27 cellular contexts compared by ENCODE assay signal in the genomic region with DNA sequence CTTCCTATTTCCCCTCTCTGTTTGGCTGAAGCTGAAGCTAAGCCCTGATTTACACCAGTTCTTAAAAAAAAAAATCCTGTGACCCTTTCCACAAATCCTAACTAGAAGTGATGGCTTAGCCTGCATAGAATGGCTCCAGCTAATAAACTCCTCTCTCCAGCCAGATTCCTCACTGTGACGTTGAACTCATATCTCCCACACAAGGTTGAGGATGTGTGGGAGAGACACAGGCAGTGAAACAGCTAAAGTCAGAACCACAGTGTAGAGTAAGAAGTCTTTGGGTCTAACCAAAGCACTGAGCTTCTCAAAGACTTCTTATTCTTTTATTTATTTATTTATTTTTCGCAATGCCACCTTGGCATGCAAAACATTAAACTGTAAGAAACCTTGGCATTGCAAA.
"Had no signal": no experiment of that assay in that cellular context is flagged by ENCODE, and none has a peak within 500 bp of the region (broad histone marks: within the 10 kb centered on the region; RNA-seq: fewer than 3 reads in every experiment).

No MANE protein-coding gene starts in this region.

- H3K27me3 ChIP-seq: SJCRH30 had no signal

- H3K4me3 ChIP-seq: K562, SJCRH30, SK-N-MC had no signal

- H3K4me1 ChIP-seq: SJCRH30 had no signal

- ATAC-seq: activated CD8-positive, alpha-beta memory T cell treated with anti-CD3 and anti-CD28 coated beads, Interleukin-2, amount 10 ng/mL, durations not matched to agents 7 days and 5 days; K562; Panc1 had no signal

- H3K36me3 ChIP-seq: SJCRH30, WERI-Rb-1 had no signal

- DNase-seq: activated CD4-positive, alpha-beta memory T cell treated with anti-CD3 and anti-CD28 coated beads, Interleukin-2, amount 10 ng/mL, durations not matched to agents 7 days and 5 days; activated CD4-positive, alpha-beta T cell treated with anti-CD3 and anti-CD28 coated beads for 1 hour; activated CD4-positive, alpha-beta T cell treated with anti-CD3 and anti-CD28 coated beads for 48 hours; activated CD4-positive, CD25-positive, alpha-beta regulatory T cell; activated CD8-positive, alpha-beta memory T cell treated with anti-CD3 and anti-CD28 coated beads for 24 hours; activated CD8-positive, alpha-beta memory T cell treated with anti-CD3 and anti-CD28 coated beads, Interleukin-2, amount 10 ng/mL, durations not matched to agents 7 days and 5 days; activated CD8-positive, alpha-beta memory T cell treated with anti-CD3 and anti-CD28 coated beads, Interleukin-2, amount 50 U/mL, for 48 hours; activated effector memory CD4-positive, alpha-beta T cell treated with Interleukin-2 at 50 U/mL for 16 hours; activated naive CD8-positive, alpha-beta T cell treated with anti-CD3 and anti-CD28 coated beads, Interleukin-2, amount 10 ng/mL, durations not matched to agents 7 days and 5 days; activated T-cell treated with anti-CD3 and anti-CD28 coated beads, Interleukin-2, amount 50 U/mL, for 48 hours; anterior cingulate cortex; NCI-H1092 treated with DMSO at 0.1 percent for 48 hours; NCI-H1417; NCI-H187 treated with DMSO at 0.1 percent for 48 hours; NCI-H2081; NCI-H2171 treated with DMSO at 0.1 percent for 48 hours; NCI-H2227 treated with DMSO at 0.1 percent for 48 hours; NCI-H446 treated with DMSO at 0.1 percent for 48 hours; NCI-H524; SHP77; SJCRH30; T1000; WERI-Rb-1 had no signal

- H3K27ac ChIP-seq: SJCRH30, SK-N-MC, WERI-Rb-1 had no signal

- H3K9me3 ChIP-seq: SJCRH30 had no signal

- FAIRE-seq: bronchial epithelial cell, K562 had no signal
